2 cellular contexts compared by ENCODE assay signal in the genomic region with DNA sequence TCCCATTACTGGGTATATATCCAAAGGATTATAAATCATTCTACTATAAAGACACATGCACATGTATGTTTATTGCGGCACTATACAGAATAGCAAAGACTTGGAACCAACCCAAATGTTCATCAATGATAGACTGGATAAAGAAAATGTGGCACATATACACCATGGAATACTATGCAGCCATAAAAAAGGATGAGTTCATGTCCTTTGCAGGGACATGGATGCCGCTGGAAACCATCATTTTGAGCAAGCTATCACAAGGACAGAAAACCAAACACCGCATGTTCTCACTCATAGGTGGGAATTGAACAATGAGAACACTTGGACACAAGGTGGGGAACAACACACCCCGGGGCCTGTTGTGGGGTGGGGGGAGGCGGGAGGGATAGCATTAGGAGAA. TPM values are rescaled to one million over a fixed set of nuclear protein-coding genes. Genes with fewer than 3 reads are reported as not detected.
"Had no signal": no experiment of that assay in that cellular context is flagged by ENCODE, and none has a peak within 500 bp of the region (broad histone marks: within the 10 kb centered on the region; RNA-seq: fewer than 3 reads in every experiment).

No MANE protein-coding gene starts in this region.

RNA-seq across cellular contexts. Expression of gene NEUROD1, which starts 57.0 kb away (rescaled TPM):
- total RNA-seq: G401, GM12878 had no signal
- polyA plus RNA-seq: GM12878 had no signal
